Comparison of ENCODE assay signal across 2 cellular contexts in genomic region chr4:75118739-75119138, GRCh38.
TF ChIP-seq lines count a peak whose summit lies in the region.

No MANE protein-coding gene starts in this region.

TF ChIP-seq in HepG2, 621 proteins besides CTCF, POLR2A, EP300 and RAD21 (continued from another document):
- TF ChIP-seq THAP9 (CRISPR knock-in tag; IDR thresholded peaks at IDR 0.05; ENCODE audit: borderline replicate concordance) (no peak), ZNF160 (CRISPR knock-in tag; IDR thresholded peaks at IDR 0.05) (peak; percentile 83)

TF ChIP-seq in WTC11, 78 proteins besides CTCF, POLR2A, EP300 and RAD21 (continued from another document):
- TF ChIP-seq E2F1 (CRISPR knock-in tag; IDR thresholded peaks at IDR 0.05) = no peak
- no peak for TF ChIP-seq ZNF425 (CRISPR knock-in tag; conservative IDR thresholded peaks at IDR 0.05)
